ENCODE assay signal across 25 cellular contexts in genomic region chr13:72556945-72557344, GRCh38.
"Had no signal": no experiment of that assay in that cellular context is flagged by ENCODE, and none has a peak within 500 bp of the region (broad histone marks: within the 10 kb centered on the region; RNA-seq: fewer than 3 reads in every experiment).

No MANE protein-coding gene starts in this region.

- H3K4me3 ChIP-seq: MG63, SJSA1, SK-N-MC had no signal

- H3K4me1 ChIP-seq: SJSA1 had no signal

- H3K36me3 ChIP-seq: MG63, SJSA1 had no signal

- H3K27ac ChIP-seq: HL-60, SJSA1, SK-N-MC had no signal

- ATAC-seq: Panc1, PC-3 had no signal

- H3K9me3 ChIP-seq: MG63, SJSA1 had no signal

- H3K27me3 ChIP-seq: MG63, SJSA1 had no signal

- DNase-seq: KBM-7; MG63; NCI-H1092; NCI-H1105 treated with DMSO at 0.1 percent for 48 hours; NCI-H1417 treated with DMSO at 0.1 percent for 48 hours; NCI-H146; NCI-H187; NCI-H2029; NCI-H2081 treated with DMSO at 0.1 percent for 48 hours; NCI-H2171; NCI-H226; NCI-H446; NCI-H510A; NCI-H524 treated with DMSO at 0.1 percent for 48 hours; NCI-H69; NCI-H774; NK-92 treated with Interleukin-12 subunit alpha and Interleukin-12 subunit beta, amount 100 ng/mL, for 24 hours; PC-3; Right ventricle myocardium superior; SIG-M5 had no signal

- FAIRE-seq: HTR-8/SVneo had no signal
